In the genomic region with DNA sequence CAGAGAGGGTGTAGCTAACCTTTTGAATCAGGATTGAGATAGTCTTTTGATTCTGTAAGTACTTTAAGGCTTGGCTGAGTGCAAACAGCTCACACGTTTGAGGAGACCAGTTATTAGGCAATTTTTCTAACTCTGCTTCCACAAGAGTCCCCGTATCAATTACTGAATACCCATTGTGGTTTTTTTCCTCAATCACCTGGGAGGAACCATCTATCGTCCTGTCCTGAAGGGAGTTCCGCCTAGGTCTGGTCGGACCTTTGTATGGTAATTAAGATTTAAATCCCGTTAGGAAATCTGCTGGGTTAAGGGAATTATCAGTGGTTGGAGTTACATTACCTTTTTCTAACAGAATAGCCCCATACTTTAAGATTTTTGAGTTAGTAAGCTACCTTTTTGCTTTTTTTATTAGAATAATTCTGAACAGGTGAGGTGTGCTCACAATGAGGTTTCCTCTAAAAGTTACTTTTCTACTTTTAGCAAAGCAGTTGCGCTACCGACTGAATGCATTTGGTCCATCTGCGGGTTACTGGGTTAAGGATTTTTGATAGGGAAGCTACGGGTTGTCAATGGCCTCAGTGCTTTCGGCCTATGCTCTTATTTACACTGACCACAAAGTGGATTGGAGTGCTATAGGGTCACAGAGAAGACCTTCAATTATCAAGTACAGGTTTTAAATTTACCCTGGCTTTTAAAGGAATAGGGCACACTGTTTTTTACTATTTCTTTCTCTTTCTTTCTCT, we compare ENCODE assay signal across 10 cellular contexts. TPM values are rescaled to one million over a fixed set of nuclear protein-coding genes. Genes with fewer than 3 reads are reported as not detected.
"Had no signal": no experiment of that assay in that cellular context is flagged by ENCODE, and none has a peak within 500 bp of the region (broad histone marks: within the 10 kb centered on the region; RNA-seq: fewer than 3 reads in every experiment).

No MANE protein-coding gene starts in this region.

RNA-seq across cellular contexts. Expression of a gene that starts 1.7 kb away (rescaled TPM):
- total RNA-seq: OCI-LY7, PC-3, PC-9, Peyer's patch, Right ventricle myocardium inferior, Right ventricle myocardium superior, RPMI7951, SJSA1, SK-MEL-5 had no signal
- polyA plus RNA-seq: SK-N-SH had no signal
